In the genomic region with DNA sequence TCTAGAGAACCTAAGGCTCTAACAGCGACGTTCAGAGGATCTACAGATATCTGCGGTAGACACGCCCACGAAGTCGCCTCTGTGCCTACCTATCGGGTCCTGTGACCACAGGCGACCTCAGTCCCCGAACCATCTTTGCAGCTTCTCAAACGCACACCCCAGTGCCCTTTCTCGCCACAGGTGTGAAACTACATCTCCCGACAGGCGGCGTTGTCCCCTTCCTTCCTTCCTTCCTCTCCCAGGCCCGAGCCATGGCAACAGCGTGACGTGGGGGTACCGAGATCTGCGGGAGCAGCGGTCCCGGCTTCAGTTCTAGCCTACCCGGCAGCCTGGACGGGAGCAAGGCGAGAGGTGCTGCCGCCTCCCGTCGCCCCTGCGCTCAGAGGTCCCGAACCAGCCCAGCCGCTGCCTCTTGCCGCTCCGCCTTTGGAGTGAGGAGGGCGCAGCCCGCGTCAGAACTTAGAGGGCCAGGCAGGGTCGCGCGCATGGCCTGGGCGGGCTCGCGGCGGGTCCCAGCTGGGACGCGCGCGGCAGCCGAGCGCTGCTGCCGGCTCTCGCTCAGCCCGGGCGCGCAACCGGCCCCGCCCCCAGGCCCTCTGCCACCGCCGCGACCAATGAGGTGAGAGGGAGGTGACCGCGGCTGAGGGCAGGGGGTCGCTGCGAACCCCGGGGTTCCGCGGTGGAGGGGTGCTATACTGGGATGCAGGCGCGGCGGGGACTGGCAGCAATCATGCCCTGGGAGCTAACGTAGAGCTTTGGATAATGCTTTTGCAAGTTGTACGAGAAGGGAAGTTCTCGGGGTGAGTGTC, we compare ENCODE assay signal across 8 cellular contexts. TPM values are rescaled to one million over a fixed set of nuclear protein-coding genes. Genes with fewer than 3 reads are reported as not detected.
DNase-seq lines count a peak whose midpoint lies in the region; ATAC-seq, FAIRE-seq and TF ChIP-seq lines count a peak whose summit lies in the region.

A gene (plus strand): TSS at position 309 of the 809 bp plus-strand sequence. CDS start 177 bp downstream, at position 486.

- intact Hi-C loops in T-helper 1 cell treated with Interleukin-12 subunit alpha and Interleukin-12 subunit beta and Interleukin-4 antibody, amounts not matched to agents 30 ng/mL and 1 ng/mL, for 36 hours (cut with micrococcal nuclease), result loop anchor here (1.0 to 2.0 kb wide), 12 partner anchors 9 to 294 kb away; a partner anchor contains a TSS
- intact Hi-C loops in left cardiac atrium (cut with DNase I) (no loop called here), posterior vena cava (cut with DNase I) (no loop called here), upper lobe of right lung (cut with DNase I) (no loop called here)

- peak within 1 kb of the TSS; percentile 93 for H3K27ac ChIP-seq in upper lobe of right lung

- peak within 1 kb of the TSS; percentile 78 for H3K4me3 ChIP-seq in upper lobe of right lung

- no peaks in the 10 kb centered on the region for H3K27me3 ChIP-seq in upper lobe of right lung

- TF ChIP-seq CTCF in upper lobe of right lung (IDR thresholded peaks at IDR 0.05), result peak; percentile 71

- FAIRE-seq in GM12892 (lab: Jason Lieb, UNC), result peak; percentile 78

- H3K36me3 ChIP-seq in upper lobe of right lung, result peaks cover 19% of the 10 kb centered on the region

- H3K4me1 ChIP-seq in upper lobe of right lung, result peaks cover 15% of the 10 kb centered on the region

- DNase-seq in GM12892 (ENCODE audit: insufficient read length) (peak; percentile 98), NCI-H1436 (lab: John Stamatoyannopoulos, UW) (peak; percentile 88), amniotic epithelial cell (ENCODE audit: low read depth) (peak; percentile 76), left cardiac atrium (peak; percentile 92), posterior vena cava (ENCODE audit: low spot score) (peak; percentile 96), upper lobe of right lung (peak; percentile 95)

- ATAC-seq in HG02798 (IDR thresholded peaks at IDR 0.05; ENCODE audit: poor library complexity, unreplicated experiment) (peak; percentile 95), left cardiac atrium (peak; percentile 96 to 97), upper lobe of right lung (peak; percentile 97)

- peak; percentile 85; the same call in 1 of the 2 replicates for TF ChIP-seq POLR2A in GM12892 (IDR thresholded peaks at IDR 0.05; ENCODE audit: low read depth, low read length)

- no peaks in the 10 kb centered on the region for H3K9me3 ChIP-seq in upper lobe of right lung

RNA-seq across cellular contexts. Expression of the gene that starts here (rescaled TPM):
- polyA plus RNA-seq in GM12892 (2012; ENCODE audit: missing spikeins), result 7.8 TPM
- total RNA-seq in T-helper 1 cell treated with Interleukin-12 subunit alpha and Interleukin-12 subunit beta and Interleukin-4 antibody, amounts not matched to agents 30 ng/mL and 1 ng/mL, for 36 hours, result 17.9 and 19.9 TPM in 2 replicates
- total RNA-seq in left cardiac atrium (10 to 100 TPM; 76.2 to 98.3 TPM), posterior vena cava (10 to 100 TPM in 1 of 2 donors, 1 to 10 TPM in 1; 9.6 to 10.1 TPM), upper lobe of right lung (12.0 TPM)

Comparison
In these comparisons a context has a peak if more than half of its experiments do, and no peak if none do; other contexts are left out.
1. Peak in every context shown above with its lines: DNase-seq, ATAC-seq, H3K4me3 ChIP-seq and H3K27ac ChIP-seq.